Comparison of ENCODE assay signal across 8 cellular contexts in the genomic region with DNA sequence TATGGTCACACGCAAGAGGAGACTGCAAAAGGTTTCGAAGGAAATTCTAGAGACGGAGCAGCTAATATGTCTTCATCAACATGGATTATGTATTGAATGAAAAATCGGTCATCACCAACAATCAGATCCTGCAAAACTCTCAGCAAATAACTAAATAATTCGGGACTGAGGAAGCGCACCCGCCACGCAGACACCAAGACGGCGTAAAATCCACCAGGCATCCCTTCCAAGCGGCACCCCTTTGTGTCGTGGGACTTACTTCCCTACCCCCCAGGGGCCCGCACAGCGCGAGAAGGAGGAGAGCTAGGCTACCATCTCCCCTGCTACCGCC. TPM values are rescaled to one million over a fixed set of nuclear protein-coding genes. Genes with fewer than 3 reads are reported as not detected.
DNase-seq lines count a peak whose midpoint lies in the region; ATAC-seq, FAIRE-seq and TF ChIP-seq lines count a peak whose summit lies in the region.

No MANE protein-coding gene starts in this region.

- POLR2A ChIA-PET in HepG2 (lab: Yijun Ruan, JAX): interaction anchor here (0.9 to 2.8 kb wide), 15 partner anchors 28 to 479 kb away, joined by 3 to 21 read pairs (median 7); partner anchors contain the start of genes CNNM2, NT5C2, TRIM8 and WBP1L

- no peaks in the 10 kb centered on the region for H4K20me1 ChIP-seq in Karpas-422 (ENCODE audit: insufficient read depth, low read depth, low read length)
- no peaks in the 10 kb centered on the region for H4K20me1 ChIP-seq in HepG2 (ENCODE audit: insufficient read depth, low read length)

- H3K4me3 ChIP-seq in Karpas-422 (ENCODE audit: low read length) (peak overlapping the region; percentile 98), breast epithelium (peak overlapping the region; percentile 78 to 99 (median 92)), HepG2 (replicated peaks in 1 of 3; ENCODE audit: insufficient read depth in 1 of 3, low read depth in 2 of 3, low read length in 3 of 3) (peak overlapping the region; percentile 84 to 96 (median 91)), thoracic aorta (peak overlapping the region; percentile 85)

- WGBS in HepG2 (ENCODE audit: low lambda C conversion rate): 0% methylated on average over 11 of the region's 16 CpGs

- H3K4me1 ChIP-seq in Karpas-422 (ENCODE audit: low read length) (peaks cover 69% of the 10 kb centered on the region), breast epithelium (peaks cover 3 to 5% of the 10 kb centered on the region in 2 donors), HepG2 (ENCODE audit: insufficient read depth, low read length) (peaks cover 71% of the 10 kb centered on the region), thoracic aorta (ENCODE audit: control insufficient read depth in 1 of 2, low read depth in 2 of 2) (peaks cover 12 to 19% of the 10 kb centered on the region in 2 donors)

- H3K27ac ChIP-seq in C4-2B: peak overlapping the region; percentile 90
- H3K27ac ChIP-seq in Karpas-422 (ENCODE audit: low read length): peak overlapping the region; percentile 98
- H3K27ac ChIP-seq in breast epithelium: peak overlapping the region; percentile 87 to 91
- H3K27ac ChIP-seq in HepG2 (ENCODE audit: extremely low read length, insufficient read depth, low read length): peak overlapping the region; percentile 73
- H3K27ac ChIP-seq in thoracic aorta: peak overlapping the region; percentile 51 to 61

- CTCF ChIA-PET in HepG2 (lab: Yijun Ruan, JAX; ENCODE audit: low intra/inter-chr PET ratio, low total read pairs): no interaction called here

- H2AFZ ChIP-seq in Karpas-422 (ENCODE audit: low read length) (no peak overlapping the region), HepG2 (ENCODE audit: low read length) (peak overlapping the region; percentile 49)

- TSS peak; percentile 65 for BruUV-seq in HepG2 (replicated peaks; lab: Mats Ljungman, UMichigan)

- H3K9me3 ChIP-seq in Karpas-422 (ENCODE audit: low read length): no peaks in the 10 kb centered on the region
- H3K9me3 ChIP-seq in breast epithelium: no peaks in the 10 kb centered on the region
- H3K9me3 ChIP-seq in HepG2 (ENCODE audit: low read length): no peaks in the 10 kb centered on the region
- no peaks in the 10 kb centered on the region for H3K9me3 ChIP-seq in thoracic aorta

- H3K4me2 ChIP-seq in Karpas-422 (ENCODE audit: low read depth, low read length, poor library complexity, severe bottlenecking) (peak overlapping the region; percentile 90), HepG2 (ENCODE audit: low read depth, low read length) (peak overlapping the region; percentile 69)

- H3K9ac ChIP-seq in Karpas-422 (ENCODE audit: low read length): peak overlapping the region; percentile 89
- H3K9ac ChIP-seq in HepG2 (ENCODE audit: insufficient read depth, low read depth, low read length): peak overlapping the region; percentile 74

- in situ Hi-C loops in HepG2 (cut with HindIII; ENCODE audit: extremely low pct_ligation_motif_present, low pct_unique_long_range_greater_than_20kb): loop anchor here (5.0 kb wide), 1 partner anchor 36 kb away; no protein-coding TSS in a partner anchor

- H3K9me2 ChIP-seq in Karpas-422 (replicated peaks; ENCODE audit: insufficient read depth, low read length): no peaks in the 10 kb centered on the region

- ATAC-seq in GM19372 (IDR thresholded peaks at IDR 0.05; ENCODE audit: low read depth, unreplicated experiment): peak; percentile 41
- ATAC-seq in HepG2: peak; percentile 76
- ATAC-seq in thoracic aorta (ENCODE audit: insufficient number of reproducible peaks, low FRiP score, low read depth): no peak
- no peak for ATAC-seq in HG03196 (IDR thresholded peaks at IDR 0.05; ENCODE audit: unreplicated experiment)

- TF ChIP-seq EP300 in HepG2 (IDR thresholded peaks at IDR 0.05; ENCODE audit: low read depth in 2 of 2, low read length in 2 of 2): no peak
- TF ChIP-seq EP300 in HepG2 (CRISPR knock-in tag; IDR thresholded peaks at IDR 0.05; ENCODE audit: borderline replicate concordance): no peak

- no peak for TF ChIP-seq RAD21 in HepG2 (CRISPR knock-in tag; IDR thresholded peaks at IDR 0.05)

- H3K79me2 ChIP-seq in Karpas-422 (ENCODE audit: low read length): peaks cover 79% of the 10 kb centered on the region
- H3K79me2 ChIP-seq in HepG2 (ENCODE audit: insufficient read depth, low read length): peaks cover 46% of the 10 kb centered on the region

- no peaks in the 10 kb centered on the region for H3K27me3 ChIP-seq in Karpas-422 (ENCODE audit: low read length)
- H3K27me3 ChIP-seq in breast epithelium: no peaks in the 10 kb centered on the region
- no peaks in the 10 kb centered on the region; a peak in 1 of 5 replicates for H3K27me3 ChIP-seq in HepG2 (ENCODE audit: control insufficient read depth in 1 of 2, insufficient read depth in 2 of 2, low read length in 2 of 2)
- H3K27me3 ChIP-seq in thoracic aorta (replicated peaks; ENCODE audit: insufficient read depth): no peaks in the 10 kb centered on the region

- FAIRE-seq in HepG2 (lab: Jason Lieb, UNC): no peak

- H3K36me3 ChIP-seq in Karpas-422 (ENCODE audit: insufficient read depth, low read length) (peaks cover 15% of the 10 kb centered on the region), breast epithelium (no peaks in the 10 kb centered on the region), HepG2 (replicated peaks in 1 of 2; ENCODE audit: control insufficient read depth in 1 of 2, insufficient read depth in 2 of 2, low read length in 2 of 2) (no peaks in the 10 kb centered on the region), thoracic aorta (no peaks in the 10 kb centered on the region)

- no peak for TF ChIP-seq POLR2A in breast epithelium (IDR thresholded peaks at IDR 0.05)
- TF ChIP-seq POLR2A in HepG2 (IDR thresholded peaks at IDR 0.05; ENCODE audit: insufficient read depth in 1 of 2, low read depth in 2 of 2, low read length in 2 of 2): no peak

- DNase-seq in Karpas-422 (no peak), breast epithelium (ENCODE audit: low spot score in 2 of 2) (no peak), HepG2 (ENCODE audit: low spot score) (no peak), thoracic aorta (ENCODE audit: low spot score) (no peak), NCI-H1694 (lab: John Stamatoyannopoulos, UW) (no peak)

- TF ChIP-seq CTCF in C4-2B (conservative IDR thresholded peaks at IDR 0.05) (peak; percentile 45), breast epithelium (IDR thresholded peaks at IDR 0.05) (peak in 1 of 3 donors; percentile 26), HepG2 (CRISPR knock-in tag; IDR thresholded peaks at IDR 0.05) (no peak), thoracic aorta (IDR thresholded peaks at IDR 0.05) (no peak)

- intact Hi-C loops in breast epithelium (cut with DNase I; ENCODE audit: low total_unique reads): no loop called here
- intact Hi-C loops in HepG2 (cut with micrococcal nuclease; ENCODE audit: unreplicated experiment): loop anchor here (2.0 to 10.0 kb wide), 2 partner anchors 35 to 341 kb away; no protein-coding TSS in a partner anchor

RNA-seq across cellular contexts. Expression of gene ARL3, which starts 0.7 kb away (rescaled TPM):
- 4.6 and 6.6 TPM in 2 replicates for total RNA-seq in Karpas-422 (2014; rRNA removed; shearing (Covaris generic); ENCODE audit: low replicate concordance)
- total RNA-seq in breast epithelium (1 to 10 TPM; 5.1 to 7.3 (median 5.9) TPM), HepG2 (2016; rRNA removed; fragmentation: Illumina TruSeq; extraction: Trizol) (6.6 and 10.0 TPM in 2 replicates), thoracic aorta (1 to 10 TPM; 5.1 to 8.8 TPM)
- 2.5 and 2.7 TPM in 2 replicates for total RNA-seq in HepG2 (2016; cell fraction: cytosol; rRNA removed; fragmentation: Illumina TruSeq; extraction: Trizol; ENCODE audit: low read depth)
- total RNA-seq in HepG2 (2016; cell fraction: insoluble cytoplasmic fraction; rRNA removed; fragmentation: Illumina TruSeq; extraction: Trizol): 6.6 and 10.2 TPM in 2 replicates
- 3.3 and 3.5 TPM in 2 replicates for total RNA-seq in HepG2 (2016; cell fraction: membrane; rRNA removed; fragmentation: Illumina TruSeq; extraction: Trizol)
- total RNA-seq in HepG2 (2016; cell fraction: nucleus; rRNA removed; fragmentation: Illumina TruSeq; extraction: Trizol): 2.8 and 3.0 TPM in 2 replicates
- 3.9 and 5.2 TPM in 2 replicates for polyA plus RNA-seq in HepG2 (2011; rRNA removed)
- polyA plus RNA-seq in HepG2 (2011; cell fraction: cytosol; rRNA removed): 2.9 and 3.4 TPM in 2 replicates
- polyA plus RNA-seq in HepG2 (2011; cell fraction: nucleus; rRNA removed): 1.2 and 1.4 TPM in 2 replicates
- polyA plus RNA-seq in HepG2 (2012): 5.8 TPM in 2 replicates
- polyA plus RNA-seq in HepG2 (2016; cell fraction: cytosol; fragmentation: Illumina TruSeq; extraction: Trizol; ENCODE audit: low read depth): 3.3 and 3.9 TPM in 2 replicates
- polyA plus RNA-seq in HepG2 (2016; cell fraction: insoluble cytoplasmic fraction; fragmentation: Illumina TruSeq; extraction: Trizol; ENCODE audit: low read depth): 10.6 and 12.6 TPM in 2 replicates
- 2.9 and 3.5 TPM in 2 replicates for polyA plus RNA-seq in HepG2 (2016; cell fraction: membrane; fragmentation: Illumina TruSeq; extraction: Trizol; ENCODE audit: low read depth)
- polyA plus RNA-seq in HepG2 (2016; cell fraction: nucleus; fragmentation: Illumina TruSeq; extraction: Trizol; ENCODE audit: insufficient read depth, low read depth): 4.1 and 5.5 TPM in 2 replicates
- polyA minus RNA-seq in HepG2 (2011; rRNA and poly(A)+ RNA removed; ENCODE audit: low replicate concordance): 0.94 and 3.1 TPM in 2 replicates
- 1.3 and 1.5 TPM in 2 replicates for polyA minus RNA-seq in HepG2 (2011; cell fraction: cytosol; rRNA and poly(A)+ RNA removed)
- 1.4 and 1.7 TPM in 2 replicates for polyA minus RNA-seq in HepG2 (2011; cell fraction: nucleus; rRNA and poly(A)+ RNA removed)

RNA-seq across cellular contexts. Expression of gene SFXN2, which starts 1.0 kb away (rescaled TPM):
- total RNA-seq in Karpas-422 (2014; rRNA removed; shearing (Covaris generic); ENCODE audit: low replicate concordance): 10.2 and 25.8 TPM in 2 replicates
- 10 to 100 TPM in 1 of 3 donors, 1 to 10 TPM in 2; 3.8 to 10.4 (median 4.9) TPM for total RNA-seq in breast epithelium
- total RNA-seq in HepG2 (2016; rRNA removed; fragmentation: Illumina TruSeq; extraction: Trizol): 20.6 and 21.1 TPM in 2 replicates
- total RNA-seq in HepG2 (2016; cell fraction: cytosol; rRNA removed; fragmentation: Illumina TruSeq; extraction: Trizol; ENCODE audit: low read depth): 3.3 and 5.4 TPM in 2 replicates
- total RNA-seq in HepG2 (2016; cell fraction: insoluble cytoplasmic fraction; rRNA removed; fragmentation: Illumina TruSeq; extraction: Trizol): 20.6 and 21.4 TPM in 2 replicates
- total RNA-seq in HepG2 (2016; cell fraction: membrane; rRNA removed; fragmentation: Illumina TruSeq; extraction: Trizol): 11.4 and 11.6 TPM in 2 replicates
- 28.0 and 31.8 TPM in 2 replicates for total RNA-seq in HepG2 (2016; cell fraction: nucleus; rRNA removed; fragmentation: Illumina TruSeq; extraction: Trizol)
- 12.8 and 13.2 TPM in 2 replicates for polyA plus RNA-seq in HepG2 (2011; rRNA removed)
- polyA plus RNA-seq in HepG2 (2011; cell fraction: cytosol; rRNA removed): 5.4 and 6.9 TPM in 2 replicates
- polyA plus RNA-seq in HepG2 (2011; cell fraction: nucleus; rRNA removed): 22.9 and 27.4 TPM in 2 replicates
- 3.6 and 9.3 TPM in 2 replicates for polyA plus RNA-seq in HepG2 (2012)
- polyA plus RNA-seq in HepG2 (2016; cell fraction: cytosol; fragmentation: Illumina TruSeq; extraction: Trizol; ENCODE audit: low read depth): 3.8 and 4.0 TPM in 2 replicates
- polyA plus RNA-seq in HepG2 (2016; cell fraction: insoluble cytoplasmic fraction; fragmentation: Illumina TruSeq; extraction: Trizol; ENCODE audit: low read depth): 19.3 and 19.8 TPM in 2 replicates
- 7.4 and 7.7 TPM in 2 replicates for polyA plus RNA-seq in HepG2 (2016; cell fraction: membrane; fragmentation: Illumina TruSeq; extraction: Trizol; ENCODE audit: low read depth)
- 35.9 and 39.3 TPM in 2 replicates for polyA plus RNA-seq in HepG2 (2016; cell fraction: nucleus; fragmentation: Illumina TruSeq; extraction: Trizol; ENCODE audit: insufficient read depth, low read depth)
- polyA minus RNA-seq in HepG2 (2011; rRNA and poly(A)+ RNA removed; ENCODE audit: low replicate concordance): 40.1 and 60.7 TPM in 2 replicates
- polyA minus RNA-seq in HepG2 (2011; cell fraction: cytosol; rRNA and poly(A)+ RNA removed): 4.2 and 4.6 TPM in 2 replicates
- polyA minus RNA-seq in HepG2 (2011; cell fraction: nucleus; rRNA and poly(A)+ RNA removed): 22.6 and 30.6 TPM in 2 replicates
- total RNA-seq in thoracic aorta: 10 to 100 TPM in 1 of 2 donors, 1 to 10 TPM in 1; 1.6 to 18.3 TPM

RNA-seq across cellular contexts. Expression of gene WBP1L, which starts 30.3 kb away (rescaled TPM):
- 34.8 and 43.0 TPM in 2 replicates for total RNA-seq in Karpas-422 (2014; rRNA removed; shearing (Covaris generic); ENCODE audit: low replicate concordance)
- total RNA-seq in breast epithelium (100 to 1,000 TPM; 114 to 174 (median 143) TPM), HepG2 (2016; rRNA removed; fragmentation: Illumina TruSeq; extraction: Trizol) (8.3 and 11.6 TPM in 2 replicates), thoracic aorta (100 to 1,000 TPM; 123 to 268 TPM)
- total RNA-seq in HepG2 (2016; cell fraction: cytosol; rRNA removed; fragmentation: Illumina TruSeq; extraction: Trizol; ENCODE audit: low read depth): 4.0 and 4.2 TPM in 2 replicates
- 8.5 and 10.6 TPM in 2 replicates for total RNA-seq in HepG2 (2016; cell fraction: insoluble cytoplasmic fraction; rRNA removed; fragmentation: Illumina TruSeq; extraction: Trizol)
- total RNA-seq in HepG2 (2016; cell fraction: membrane; rRNA removed; fragmentation: Illumina TruSeq; extraction: Trizol): 15.7 and 18.8 TPM in 2 replicates
- total RNA-seq in HepG2 (2016; cell fraction: nucleus; rRNA removed; fragmentation: Illumina TruSeq; extraction: Trizol): 6.4 and 7.2 TPM in 2 replicates
- polyA plus RNA-seq in HepG2 (2011; rRNA removed): 12.3 and 14.9 TPM in 2 replicates
- 18.7 and 19.4 TPM in 2 replicates for polyA plus RNA-seq in HepG2 (2011; cell fraction: cytosol; rRNA removed)
- polyA plus RNA-seq in HepG2 (2011; cell fraction: nucleus; rRNA removed): 8.0 and 9.0 TPM in 2 replicates
- 11.9 and 14.7 TPM in 2 replicates for polyA plus RNA-seq in HepG2 (2012)
- polyA plus RNA-seq in HepG2 (2016; cell fraction: cytosol; fragmentation: Illumina TruSeq; extraction: Trizol; ENCODE audit: low read depth): 2.6 and 2.8 TPM in 2 replicates
- 10.0 and 11.7 TPM in 2 replicates for polyA plus RNA-seq in HepG2 (2016; cell fraction: insoluble cytoplasmic fraction; fragmentation: Illumina TruSeq; extraction: Trizol; ENCODE audit: low read depth)
- 10.4 and 14.8 TPM in 2 replicates for polyA plus RNA-seq in HepG2 (2016; cell fraction: membrane; fragmentation: Illumina TruSeq; extraction: Trizol; ENCODE audit: low read depth)
- 9.0 and 9.1 TPM in 2 replicates for polyA plus RNA-seq in HepG2 (2016; cell fraction: nucleus; fragmentation: Illumina TruSeq; extraction: Trizol; ENCODE audit: insufficient read depth, low read depth)
- 33.2 and 39.2 TPM in 2 replicates for polyA minus RNA-seq in HepG2 (2011; rRNA and poly(A)+ RNA removed; ENCODE audit: low replicate concordance)
- polyA minus RNA-seq in HepG2 (2011; cell fraction: cytosol; rRNA and poly(A)+ RNA removed): 12.8 and 18.7 TPM in 2 replicates
- polyA minus RNA-seq in HepG2 (2011; cell fraction: nucleus; rRNA and poly(A)+ RNA removed): 6.4 and 8.5 TPM in 2 replicates

Comparison
In these comparisons a context has a peak if more than half of its experiments do, and no peak if none do; other contexts are left out.
1. ATAC-seq: peak in GM19372 (single experiment) and HepG2 (single experiment); none in thoracic aorta (single experiment) and HG03196 (single experiment).
2. Peak in every context shown above with its lines, with median percentiles within 50 percentile points of each other: H3K27ac ChIP-seq and H3K4me3 ChIP-seq.